In the genomic region with DNA sequence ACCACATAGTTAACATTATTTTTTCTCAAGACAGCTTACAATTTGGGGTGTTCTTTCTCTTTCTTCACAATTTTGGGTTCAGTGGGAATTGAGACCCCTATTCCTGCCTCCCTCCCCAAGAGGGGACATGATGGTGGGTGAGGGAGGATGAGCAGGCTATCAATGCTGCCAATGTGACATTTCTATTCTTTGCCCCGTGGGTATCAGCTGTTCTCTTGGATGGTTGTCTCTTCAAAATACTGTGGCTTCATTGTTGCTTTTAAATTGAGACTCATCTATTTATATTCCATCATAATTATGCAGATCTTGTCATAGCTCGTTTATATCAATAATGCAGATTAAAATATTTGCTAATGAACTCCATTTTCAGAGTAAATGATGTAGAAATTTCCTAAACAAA, we compare ENCODE assay signal across 19 cellular contexts. TPM values are rescaled to one million over a fixed set of nuclear protein-coding genes. Genes with fewer than 3 reads are reported as not detected.
"Had no signal": no experiment of that assay in that cellular context is flagged by ENCODE, and none has a peak within 500 bp of the region (broad histone marks: within the 10 kb centered on the region; RNA-seq: fewer than 3 reads in every experiment).

No MANE protein-coding gene starts in this region.

- DNase-seq: dermis blood vessel endothelial cell; dorsolateral prefrontal cortex; effector CD4-positive, alpha-beta T cell; effector memory CD4-positive, alpha-beta T cell; foreskin keratinocyte; gastrocnemius medialis; glutamatergic neuron; head of caudate nucleus; heart right ventricle; hippocampal formation; left cardiac atrium; left lung; left ventricle myocardium superior; lower lobe of right lung; mesenchymal stem cell; mucosa of descending colon; naive thymus-derived CD4-positive, alpha-beta T cell had no signal

- FAIRE-seq: islet of Langerhans, keratinocyte had no signal

RNA-seq across cellular contexts. Expression of a gene that starts 56.5 kb away (rescaled TPM):
- total RNA-seq: naive thymus-derived CD4-positive, alpha-beta T cell had no signal
- polyA plus RNA-seq: naive thymus-derived CD4-positive, alpha-beta T cell had no signal
